Comparison of ENCODE assay signal across 8 cellular contexts in the genomic region with DNA sequence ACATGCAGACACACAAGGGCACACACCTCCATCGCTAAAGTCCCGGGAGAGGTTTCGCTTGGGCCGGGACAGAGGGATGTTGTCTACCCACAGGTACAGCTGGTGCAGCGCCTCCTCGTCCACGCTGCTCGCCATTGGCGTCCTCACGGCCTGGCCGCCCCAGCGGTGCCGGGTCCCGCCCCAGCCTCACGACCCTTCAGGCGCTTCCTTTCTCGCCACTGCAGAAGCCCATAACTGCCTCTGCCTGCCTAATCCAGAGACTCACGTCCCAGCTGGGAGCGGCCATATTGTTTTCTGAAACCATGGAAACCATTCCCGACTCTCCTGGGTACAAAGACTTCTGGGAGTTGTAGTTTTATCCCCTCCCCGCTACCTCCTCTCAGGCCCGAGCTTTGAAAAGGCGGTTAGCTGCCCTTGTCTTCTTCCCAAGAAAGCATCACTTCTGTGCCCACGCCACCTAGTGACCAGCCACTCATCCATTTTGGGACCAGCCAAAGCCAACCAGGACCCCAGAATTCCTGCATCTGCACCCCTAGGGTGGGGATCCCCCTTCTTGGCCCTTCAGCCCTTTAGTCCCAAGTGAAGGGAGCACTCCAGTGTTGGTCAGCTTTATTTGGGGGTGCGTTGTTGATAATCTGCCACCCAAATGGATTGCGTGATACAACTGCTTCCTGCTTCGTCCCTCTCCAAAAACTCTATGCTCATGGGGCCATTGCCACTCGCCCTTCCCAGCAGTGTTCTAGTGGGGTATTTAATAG. TPM values are rescaled to one million over a fixed set of nuclear protein-coding genes. Genes with fewer than 3 reads are reported as not detected.
DNase-seq lines count a peak whose midpoint lies in the region; ATAC-seq and TF ChIP-seq lines count a peak whose summit lies in the region.

A gene with protein sequence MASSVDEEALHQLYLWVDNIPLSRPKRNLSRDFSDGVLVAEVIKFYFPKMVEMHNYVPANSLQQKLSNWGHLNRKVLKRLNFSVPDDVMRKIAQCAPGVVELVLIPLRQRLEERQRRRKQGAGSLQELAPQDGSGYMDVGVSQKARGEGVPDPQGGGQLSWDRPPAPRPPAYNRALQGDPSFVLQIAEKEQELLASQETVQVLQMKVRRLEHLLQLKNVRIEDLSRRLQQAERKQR (minus strand): TSS at position 296 of the 758 bp plus-strand sequence. CDS start 161 bp downstream, at position 135.

- H3K27me3 ChIP-seq in iPS-20b (ENCODE audit: insufficient read depth, low read length) (peaks cover 45% of the 10 kb centered on the region), gastrocnemius medialis (peaks cover 0 to 10% (median 8%) of the 10 kb centered on the region in 3 donors)

- H3K4me3 ChIP-seq in cardiac fibroblast (replicated peaks in 1 of 2; ENCODE audit: low read depth in 2 of 2, low read length in 2 of 2) (peak within 1 kb of the TSS; percentile 40 to 47), iPS-20b (ENCODE audit: low read length) (peak within 1 kb of the TSS; percentile 63), gastrocnemius medialis (peak within 1 kb of the TSS; percentile 53 to 73 (median 55))

- no peak within 1 kb of the TSS; the same call in 1 of the 2 replicates for H3K9ac ChIP-seq in iPS-20b (ENCODE audit: low read depth, low read length)

- intact Hi-C loops in gastrocnemius medialis (cut with DNase I; ENCODE audit: low total_unique reads): loop anchor here (1.0 kb wide), 1 partner anchor 13 kb away; no protein-coding TSS in a partner anchor

- peak; percentile 94 for DNase-seq in GM03348 (ENCODE audit: low spot score)
- DNase-seq in HCEC 1CT: peak; percentile 94
- peak; percentile 93 for DNase-seq in NCI-H1105 (lab: John Stamatoyannopoulos, UW)
- DNase-seq in SK-N-DZ (ENCODE audit: low spot score): peak; percentile 96
- DNase-seq in cardiac fibroblast (ENCODE audit: low read depth in 2 of 2): peak; percentile 93 to 94
- DNase-seq in gastrocnemius medialis: peak; percentile 69 to 83

- TF ChIP-seq POLR2A in gastrocnemius medialis (IDR thresholded peaks at IDR 0.05): no peak

- peak; percentile 92 to 98 for ATAC-seq in gastrocnemius medialis
- ATAC-seq in HG02970 (IDR thresholded peaks at IDR 0.05; ENCODE audit: low FRiP score, unreplicated experiment): no peak

- H3K36me3 ChIP-seq in iPS-20b (ENCODE audit: insufficient read depth, low read depth, low read length) (peaks cover 7% of the 10 kb centered on the region; the same call in 1 of the 2 replicates), gastrocnemius medialis (no peaks in the 10 kb centered on the region)

- peaks cover 8% of the 10 kb centered on the region; the same call in 1 of the 2 replicates for H3K4me1 ChIP-seq in iPS-20b (ENCODE audit: insufficient read depth, low read length)
- peaks cover 39 to 50% of the 10 kb centered on the region in 2 donors for H3K4me1 ChIP-seq in gastrocnemius medialis

- TF ChIP-seq CTCF in cardiac fibroblast (IDR thresholded peaks at IDR 0.05; ENCODE audit: low read depth, low read length) (peak; percentile 41), gastrocnemius medialis (IDR thresholded peaks at IDR 0.05 in 4 of 5, conservative IDR thresholded peaks at IDR 0.05 in 1 of 5) (peak; percentile 27 to 57 (median 36))

- no peaks in the 10 kb centered on the region for H3K9me3 ChIP-seq in iPS-20b (ENCODE audit: insufficient read depth, low read depth, low read length)
- no peaks in the 10 kb centered on the region for H3K9me3 ChIP-seq in gastrocnemius medialis

- H3K27ac ChIP-seq in iPS-20b (ENCODE audit: low read length): no peak within 1 kb of the TSS
- peak within 1 kb of the TSS; percentile 47 to 67 (median 59) for H3K27ac ChIP-seq in gastrocnemius medialis

- in situ Hi-C loops in gastrocnemius medialis (cut with MboI; ENCODE audit: low sequenced_read_pairs in 4 of 4): no loop called here

RNA-seq across cellular contexts. Expression of the gene that starts here (rescaled TPM):
- polyA plus RNA-seq in SK-N-DZ (2014; cell fraction: cytosol; rRNA removed): 0.17 and 0.62 TPM in 2 replicates
- polyA plus RNA-seq in SK-N-DZ (2014; cell fraction: nucleus; rRNA removed): 0.20 and 3.4 TPM in 2 replicates
- not detected for total RNA-seq in gastrocnemius medialis

Comparison
In these comparisons a context has a peak if more than half of its experiments do, and no peak if none do; other contexts are left out.
1. Peak in DNase-seq, ATAC-seq, H3K4me3 ChIP-seq and H3K27ac ChIP-seq in gastrocnemius medialis; RNA of the gene not detected or under 1 TPM.